8 cellular contexts compared by ENCODE assay signal in genomic region chr16:25048146-25048618, GRCh38. TPM values are rescaled to one million over a fixed set of nuclear protein-coding genes. Genes with fewer than 3 reads are reported as not detected.
DNase-seq lines count a peak whose midpoint lies in the region; ATAC-seq and TF ChIP-seq lines count a peak whose summit lies in the region.

No MANE protein-coding gene starts in this region.

- H3K36me3 Mint-ChIP-seq in activated naive CD4-positive, alpha-beta T cell treated with anti-CD3 and anti-CD28 coated beads, Interleukin-2, amount 10 ng/mL, durations not matched to agents 7 days and 5 days = peaks cover 2% of the 10 kb centered on the region
- no peaks in the 10 kb centered on the region for H3K36me3 Mint-ChIP-seq in type B pancreatic cell

- no peaks in the 10 kb centered on the region for H3K27me3 Mint-ChIP-seq in activated naive CD4-positive, alpha-beta T cell treated with anti-CD3 and anti-CD28 coated beads, Interleukin-2, amount 10 ng/mL, durations not matched to agents 7 days and 5 days
- no peaks in the 10 kb centered on the region for H3K27me3 Mint-ChIP-seq in type B pancreatic cell

- H3K36me3 ChIP-seq in lung (ENCODE audit: control insufficient read depth in 2 of 2, insufficient read depth in 2 of 2, low read length in 2 of 2) = no peaks in the 10 kb centered on the region

- ATAC-seq in lung (ENCODE audit: insufficient read depth, low FRiP score) (no peak), HG03135 (IDR thresholded peaks at IDR 0.05; ENCODE audit: unreplicated experiment) (no peak)

- no peak for DNase-seq in activated naive CD4-positive, alpha-beta T cell treated with anti-CD3 and anti-CD28 coated beads, Interleukin-2, amount 10 ng/mL, durations not matched to agents 7 days and 5 days
- DNase-seq in activated naive CD4-positive, alpha-beta T cell treated with Interleukin-2 at 50 U/mL for 16 hours = no peak
- DNase-seq in lung (ENCODE audit: low spot score) (no peak), type B pancreatic cell (ENCODE audit: extremely low spot score, unreplicated experiment) (no peak), retina (no peak)
- no peak for DNase-seq in stimulated activated CD4-positive, alpha-beta T cell treated with anti-CD3 and anti-CD28 coated beads, Interleukin-4, amount 100 ng/mL, for 1 hour

- H3K4me3 ChIP-seq in lung = no peak overlapping the region

- no peaks in the 10 kb centered on the region for H3K9me3 Mint-ChIP-seq in activated naive CD4-positive, alpha-beta T cell treated with anti-CD3 and anti-CD28 coated beads, Interleukin-2, amount 10 ng/mL, durations not matched to agents 7 days and 5 days
- no peaks in the 10 kb centered on the region for H3K9me3 Mint-ChIP-seq in type B pancreatic cell

- H3K4me1 ChIP-seq in lung (ENCODE audit: control insufficient read depth in 2 of 2, insufficient read depth in 2 of 2, low read length in 2 of 2) = peaks cover 2 to 10% of the 10 kb centered on the region in 2 donors

- no peaks in the 10 kb centered on the region for H3K9me3 ChIP-seq in lung (ENCODE audit: control insufficient read depth in 2 of 2, insufficient read depth in 1 of 2, low read length in 1 of 2)

- CTCF ChIA-PET in activated naive CD4-positive, alpha-beta T cell treated with anti-CD3 and anti-CD28 coated beads, Interleukin-2, amount 10 ng/mL, durations not matched to agents 7 days and 5 days (lab: Charles Lee) = interaction anchor here (0.9 to 2.8 kb wide), 4 partner anchors 32 to 142 kb away, joined by 3 to 11 read pairs (median 4); partner anchors contain the start of gene ARHGAP17

- peak overlapping the region; percentile 99 for H3K27ac Mint-ChIP-seq in activated naive CD4-positive, alpha-beta T cell treated with anti-CD3 and anti-CD28 coated beads, Interleukin-2, amount 10 ng/mL, durations not matched to agents 7 days and 5 days
- peak overlapping the region; percentile 98 for H3K27ac Mint-ChIP-seq in type B pancreatic cell

- no peaks in the 10 kb centered on the region for H3K27me3 ChIP-seq in lung (ENCODE audit: control insufficient read depth, insufficient read depth)

- H3K27ac ChIP-seq in angular gyrus (ENCODE audit: low read depth, low read length) = peak overlapping the region; percentile 58
- H3K27ac ChIP-seq in lung (ENCODE audit: low read depth in 1 of 2, low read length in 1 of 2) = peak overlapping the region; percentile 63 to 89

- TF ChIP-seq CTCF in lung (IDR thresholded peaks at IDR 0.05; ENCODE audit: control extremely low read depth, extremely low read depth) (no peak), type B pancreatic cell (conservative IDR thresholded peaks at IDR 0.05) (no peak)

- WGBS in lung, 2 donors = 42 to 43% methylated on average over 4 of the region's 4 CpGs

- peaks cover 58% of the 10 kb centered on the region for H3K4me1 Mint-ChIP-seq in activated naive CD4-positive, alpha-beta T cell treated with anti-CD3 and anti-CD28 coated beads, Interleukin-2, amount 10 ng/mL, durations not matched to agents 7 days and 5 days
- H3K4me1 Mint-ChIP-seq in type B pancreatic cell (ENCODE audit: unreplicated experiment) = peaks cover 22% of the 10 kb centered on the region

- H3K4me3 Mint-ChIP-seq in activated naive CD4-positive, alpha-beta T cell treated with anti-CD3 and anti-CD28 coated beads, Interleukin-2, amount 10 ng/mL, durations not matched to agents 7 days and 5 days = peak overlapping the region; percentile 82
- peak overlapping the region; percentile 84 for H3K4me3 Mint-ChIP-seq in type B pancreatic cell

RNA-seq across cellular contexts. Expression of gene ARHGAP17, which starts 33.0 kb away (rescaled TPM):
- 100 to 1,000 TPM in 1 of 2 donors, 10 to 100 TPM in 1; 76.4 to 115 TPM for total RNA-seq in lung
- 10 to 100 TPM; 26.9 to 27.8 TPM for polyA plus RNA-seq in lung
- 72.6 and 88.0 TPM in 2 replicates for total RNA-seq in type B pancreatic cell (ENCODE audit: low replicate concordance)
